ENCODE assay signal across 16 cellular contexts in the genomic region with DNA sequence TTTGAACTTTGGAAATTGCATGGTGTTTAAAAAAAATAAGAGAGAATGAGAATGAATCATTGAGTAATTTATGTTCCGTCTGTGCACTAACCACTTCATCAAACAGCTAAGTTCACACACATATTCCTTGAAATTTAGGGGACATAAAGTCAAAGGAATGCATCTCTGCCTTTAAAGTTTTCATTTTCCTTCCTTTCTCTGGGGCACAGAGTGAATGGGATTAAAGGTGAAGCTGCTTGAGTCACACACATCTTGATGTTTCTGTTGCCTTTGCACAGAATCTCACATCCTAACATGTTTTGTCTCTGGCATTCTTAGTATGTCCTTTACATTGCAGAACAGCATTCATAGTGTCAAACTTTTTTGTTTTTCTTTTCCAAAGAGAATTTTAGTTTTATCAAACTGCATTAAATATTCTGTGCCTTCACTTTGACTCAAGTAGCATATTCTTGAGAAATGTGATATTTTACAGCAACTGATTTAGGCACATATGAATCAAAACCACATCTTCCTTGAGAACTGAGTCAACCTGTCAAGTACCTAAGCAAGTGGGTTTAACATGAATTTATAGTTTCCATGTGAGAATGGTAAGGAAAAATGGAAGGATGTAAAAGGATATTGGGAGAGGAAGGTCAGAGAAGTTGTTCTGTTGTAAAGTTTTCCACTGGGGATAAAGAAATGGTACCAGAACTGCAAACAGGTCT.
A peak's percentile ranks its signal among the peaks of the same experiment; 100 is the strongest.
DNase-seq lines count a peak whose midpoint lies in the region; ATAC-seq and TF ChIP-seq lines count a peak whose summit lies in the region.
"Had no signal": no experiment of that assay in that cellular context is flagged by ENCODE, and none has a peak within 500 bp of the region (broad histone marks: within the 10 kb centered on the region; RNA-seq: fewer than 3 reads in every experiment).

No MANE protein-coding gene starts in this region.

- H3K27ac ChIP-seq in vagina: no peak overlapping the region
- H3K27ac ChIP-seq: right lobe of liver, tibial nerve, WERI-Rb-1 had no signal

- no peaks in the 10 kb centered on the region for H3K9me3 ChIP-seq in vagina
- H3K9me3 ChIP-seq: right lobe of liver, tibial nerve had no signal

- no peaks in the 10 kb centered on the region for H3K27me3 ChIP-seq in vagina
- H3K27me3 ChIP-seq: right lobe of liver, tibial nerve had no signal

- H3K4me1 ChIP-seq in vagina: no peaks in the 10 kb centered on the region
- H3K4me1 ChIP-seq: right lobe of liver, tibial nerve had no signal

- intact Hi-C loops in vagina (cut with DNase I): no loop called here

- DNase-seq in EL: peak; percentile 63
- DNase-seq in HT1080 (ENCODE audit: low read depth): peak; percentile 57
- DNase-seq in astrocyte of the spinal cord (ENCODE audit: low read depth, low spot score): peak; percentile 53
- DNase-seq in putamen (ENCODE audit: low spot score): peak; percentile 16
- DNase-seq in HPDE6-E6E7 (ENCODE audit: extremely low spot score): no peak
- DNase-seq in vagina (ENCODE audit: extremely low spot score in 2 of 2): no peak
- DNase-seq: CD4-positive, alpha-beta T cell; head of caudate nucleus; NCI-H1092; NCI-H2171; right lobe of liver; stimulated activated CD4-positive, alpha-beta T cell treated with anti-CD3 and anti-CD28 coated beads, Interleukin-4, amount 100 ng/mL, for 4 hours; WERI-Rb-1 had no signal

- ATAC-seq in HG02642 (IDR thresholded peaks at IDR 0.05; ENCODE audit: poor library complexity, unreplicated experiment) (no peak), HG03039 (IDR thresholded peaks at IDR 0.05; ENCODE audit: unreplicated experiment) (no peak)
- ATAC-seq: right lobe of liver had no signal

- H3K36me3 ChIP-seq in vagina: no peaks in the 10 kb centered on the region
- H3K36me3 ChIP-seq: right lobe of liver, tibial nerve, WERI-Rb-1 had no signal

- H3K4me3 ChIP-seq in astrocyte of the spinal cord (ENCODE audit: low read depth, low read length) (no peak overlapping the region), vagina (no peak overlapping the region)
- H3K4me3 ChIP-seq: right lobe of liver, tibial nerve had no signal

- TF ChIP-seq POLR2A in vagina (IDR thresholded peaks at IDR 0.05): no peak

- in situ Hi-C loops in astrocyte of the spinal cord (cut with HindIII; ENCODE audit: low sequenced_read_pairs): no loop called here

- TF ChIP-seq CTCF in astrocyte of the spinal cord (IDR thresholded peaks at IDR 0.05; ENCODE audit: low read depth, low read length) (no peak), vagina (IDR thresholded peaks at IDR 0.05) (no peak)

Comparison
In these comparisons a context has a peak if more than half of its experiments do, and no peak if none do; other contexts are left out.
1. DNase-seq: peak in EL (single experiment), HT1080 (single experiment), astrocyte of the spinal cord (single experiment) and putamen (single experiment); none in HPDE6-E6E7 (single experiment) and vagina (0 of 2).